Comparison of ENCODE assay signal across 1 cellular context in genomic region chr5:131634996-131635754, GRCh38.
TF ChIP-seq lines count a peak whose summit lies in the region.

Gene RAPGEF6 (minus strand): TSS chr5:131635229. CDS start chr5:131635030, 199 bp downstream.

TF ChIP-seq in HEK293, 187 proteins besides CTCF, POLR2A, EP300 and RAD21 (continued from another document):
- TF ChIP-seq KLF9 (tag by site-specific recombination; IDR thresholded peaks at IDR 0.05; ENCODE audit: low read depth) (peak; percentile 48; the same call in 1 of the 2 replicates), ZFP37 (tag by site-specific recombination; IDR thresholded peaks at IDR 0.05) (0 out of 2 replicates have a peak, but pooled peaks have one; percentile 90), PRDM6 (tag by site-specific recombination; IDR thresholded peaks at IDR 0.05) (no peak), ZBTB44 (tag by site-specific recombination; IDR thresholded peaks at IDR 0.05) (no peak), ZNF239 (tag by site-specific recombination; IDR thresholded peaks at IDR 0.05) (no peak), ZNF221 (tag by site-specific recombination; IDR thresholded peaks at IDR 0.05; ENCODE audit: borderline replicate concordance) (no peak), ZSCAN4 (tag by site-specific recombination; IDR thresholded peaks at IDR 0.05) (no peak), ZNF391 (tag by site-specific recombination; IDR thresholded peaks at IDR 0.05; ENCODE audit: borderline replicate concordance, low read depth) (peak; percentile 88; the same call in 1 of the 2 replicates), ZNF202 (tag by site-specific recombination; IDR thresholded peaks at IDR 0.05; ENCODE audit: borderline replicate concordance) (no peak), ZNF48 (tag by site-specific recombination; IDR thresholded peaks at IDR 0.05) (no peak), ZNF157 (tag by site-specific recombination; IDR thresholded peaks at IDR 0.05) (no peak), ZNF426 (tag by site-specific recombination; IDR thresholded peaks at IDR 0.05) (no peak), ZNF350 (tag by site-specific recombination; IDR thresholded peaks at IDR 0.05) (no peak), ZNF548 (tag by site-specific recombination; IDR thresholded peaks at IDR 0.05) (no peak), ZNF155 (tag by site-specific recombination; IDR thresholded peaks at IDR 0.05) (no peak), ZNF114 (tag by site-specific recombination; IDR thresholded peaks at IDR 0.05) (no peak), ZNF324 (tag by site-specific recombination; IDR thresholded peaks at IDR 0.05) (peak; percentile 65), ZNF792 (tag by site-specific recombination; IDR thresholded peaks at IDR 0.05) (no peak), ZNF514 (tag by site-specific recombination; IDR thresholded peaks at IDR 0.05) (no peak), ZFP69B (tag by site-specific recombination; IDR thresholded peaks at IDR 0.05) (no peak), ZNF121 (tag by site-specific recombination; IDR thresholded peaks at IDR 0.05) (no peak), ZNF26 (tag by site-specific recombination; IDR thresholded peaks at IDR 0.05) (no peak), ZNF146 (tag by site-specific recombination; IDR thresholded peaks at IDR 0.05) (no peak), ZBTB6 (tag by site-specific recombination; IDR thresholded peaks at IDR 0.05) (no peak), KLF10 (tag by site-specific recombination; IDR thresholded peaks at IDR 0.05) (peak; percentile 48; the same call in 1 of the 2 replicates), ZNF174 (tag by site-specific recombination; IDR thresholded peaks at IDR 0.05) (no peak), ZNF2 (tag by site-specific recombination; IDR thresholded peaks at IDR 0.05) (peak; percentile 82; the same call in 1 of the 2 replicates), ZBTB49 (tag by site-specific recombination; IDR thresholded peaks at IDR 0.05; ENCODE audit: low read depth) (no peak), ZNF623 (tag by site-specific recombination; IDR thresholded peaks at IDR 0.05) (no peak; the same call in 1 of the 2 replicates), INSM2 (tag by site-specific recombination; IDR thresholded peaks at IDR 0.05) (no peak), OSR2 (tag by site-specific recombination; IDR thresholded peaks at IDR 0.05) (no peak), KLF1 (tag by site-specific recombination; IDR thresholded peaks at IDR 0.05) (peak; percentile 60), ZNF629 (tag by site-specific recombination; IDR thresholded peaks at IDR 0.05) (peak; percentile 93), AEBP2 (tag by site-specific recombination; IDR thresholded peaks at IDR 0.05; ENCODE audit: borderline replicate concordance) (no peak), YY2 (tag by site-specific recombination; IDR thresholded peaks at IDR 0.05) (no peak)
TF ChIP-seq in HEK293: peak in this region for 48.
